Comparison of ENCODE assay signal across 1 cellular context in genomic region chr1:211713231-211713630, GRCh38.
TF ChIP-seq lines count a peak whose summit lies in the region.

No MANE protein-coding gene starts in this region.

TF ChIP-seq in HepG2, 621 proteins besides CTCF, POLR2A, EP300 and RAD21:
- TF ChIP-seq CEBPB (IDR thresholded peaks at IDR 0.05; ENCODE audit: borderline replicate concordance, low read depth, low read length) (0 out of 2 replicates have a peak, but pooled peaks have one; percentile 3), ZNF761 (CRISPR knock-in tag; conservative IDR thresholded peaks at IDR 0.05) (no peak)
